ENCODE assay signal across 18 cellular contexts in genomic region chr22:38383417-38383816, GRCh38.
DNase-seq lines count a peak whose midpoint lies in the region; ATAC-seq and TF ChIP-seq lines count a peak whose summit lies in the region.
"Had no signal": no experiment of that assay in that cellular context is flagged by ENCODE, and none has a peak within 500 bp of the region (broad histone marks: within the 10 kb centered on the region; RNA-seq: fewer than 3 reads in every experiment).

No MANE protein-coding gene starts in this region.

- peaks cover 35% of the 10 kb centered on the region for H4K20me1 ChIP-seq in GM23338 (replicated peaks; ENCODE audit: insufficient read depth)

- H3K9me3 ChIP-seq in SK-N-MC (ENCODE audit: low read depth, low read length) = no peaks in the 10 kb centered on the region
- H3K9me3 ChIP-seq in HAP-1 = no peaks in the 10 kb centered on the region
- H3K9me3 ChIP-seq: BLaER1, Peyer's patch, SK-N-SH had no signal

- ATAC-seq in GM23338 (peak; percentile 54; the same call in 1 of the 3 replicates), memory B cell (ENCODE audit: low read depth) (no peak)
- no peak for ATAC-seq in stimulated activated naive B cell treated with anti-CD40 and anti-IgM and Interleukin-4, amounts not matched to agents 10 μg/mL and 1 μg/mL and 100 μg/mL, for 72 hours (replicated peaks)
- ATAC-seq: CD8-positive, alpha-beta T cell had no signal

- peak overlapping the region; percentile 42; the same call in 1 of the 3 replicates for H3K4me3 Mint-ChIP-seq in GM23338
- no peak overlapping the region for H3K4me3 Mint-ChIP-seq in memory B cell
- no peak overlapping the region for H3K4me3 Mint-ChIP-seq in stimulated activated naive B cell treated with anti-CD40 and anti-IgM and Interleukin-4, amounts not matched to agents 10 μg/mL and 1 μg/mL and 100 μg/mL, for 72 hours
- H3K4me3 Mint-ChIP-seq: CD8-positive, alpha-beta T cell had no signal

- no peak for TF ChIP-seq CTCF in GM23338 (conservative IDR thresholded peaks at IDR 0.05; ENCODE audit: low read depth in 2 of 2)

- DNase-seq in GM23338 (ENCODE audit: low spot score) (peak; percentile 25), SK-N-MC (ENCODE audit: low read depth, low spot score) (no peak), memory B cell (ENCODE audit: low spot score in 2 of 2) (no peak), HAP-1 (ENCODE audit: low spot score in 2 of 2) (no peak), NOMO-1 treated with DMSO at 0.1 percent for 48 hours (lab: John Stamatoyannopoulos, UW; ENCODE audit: unreplicated experiment) (no peak)
- no peak for DNase-seq in stimulated activated naive B cell treated with anti-CD40 and anti-IgM and Interleukin-4, amounts not matched to agents 10 μg/mL and 1 μg/mL and 100 μg/mL, for 72 hours
- no peak for DNase-seq in activated effector memory CD4-positive, alpha-beta T cell treated with Interleukin-2 at 50 U/mL for 16 hours
- DNase-seq: ACHN; CD8-positive, alpha-beta T cell; NCI-H1105; NCI-H1694; NCI-H2227 treated with DMSO at 0.1 percent for 48 hours; NCI-H524 treated with DMSO at 0.1 percent for 48 hours; Peyer's patch; Right ventricle myocardium superior; SK-N-SH; T-helper 1 cell had no signal

- H3K4me2 ChIP-seq in GM23338 = peak overlapping the region; percentile 64
- H3K4me2 ChIP-seq: BLaER1, SK-N-SH had no signal

- H3K4me3 ChIP-seq in GM23338 (no peak overlapping the region; the same call in 1 of the 2 replicates), SK-N-MC (no peak overlapping the region), HAP-1 (no peak overlapping the region)
- H3K4me3 ChIP-seq: BLaER1, Peyer's patch had no signal

- H2AFZ ChIP-seq in GM23338 = no peak overlapping the region

- H3K27ac Mint-ChIP-seq in GM23338 (no peak overlapping the region), memory B cell (peak overlapping the region; percentile 40)
- peak overlapping the region; percentile 28 for H3K27ac Mint-ChIP-seq in stimulated activated naive B cell treated with anti-CD40 and anti-IgM and Interleukin-4, amounts not matched to agents 10 μg/mL and 1 μg/mL and 100 μg/mL, for 72 hours
- H3K27ac Mint-ChIP-seq: CD8-positive, alpha-beta T cell had no signal

- H3K9me2 ChIP-seq in GM23338 (ENCODE audit: insufficient read depth) = no peaks in the 10 kb centered on the region
- H3K9me2 ChIP-seq: SK-N-SH had no signal

- H3K9me3 Mint-ChIP-seq in GM23338 (no peaks in the 10 kb centered on the region), memory B cell (no peaks in the 10 kb centered on the region)
- no peaks in the 10 kb centered on the region for H3K9me3 Mint-ChIP-seq in stimulated activated naive B cell treated with anti-CD40 and anti-IgM and Interleukin-4, amounts not matched to agents 10 μg/mL and 1 μg/mL and 100 μg/mL, for 72 hours
- H3K9me3 Mint-ChIP-seq: CD8-positive, alpha-beta T cell had no signal

- H3F3A ChIP-seq in GM23338 (replicated peaks; ENCODE audit: low read depth) = peaks cover 13% of the 10 kb centered on the region; the same call in 1 of the 2 replicates

- H3K79me2 ChIP-seq in GM23338 (replicated peaks; ENCODE audit: insufficient read depth) = peaks cover 82% of the 10 kb centered on the region

- H3K27ac ChIP-seq in GM23338 (ENCODE audit: low read depth) = peak overlapping the region; percentile 60
- peak overlapping the region; percentile 23; the same call in 1 of the 2 replicates for H3K27ac ChIP-seq in SK-N-MC
- H3K27ac ChIP-seq: BLaER1, Peyer's patch had no signal

- no peaks in the 10 kb centered on the region for H3K27me3 ChIP-seq in GM23338 (ENCODE audit: insufficient read depth)
- no peaks in the 10 kb centered on the region for H3K27me3 ChIP-seq in HAP-1 (ENCODE audit: low read depth)
- H3K27me3 ChIP-seq: BLaER1, Peyer's patch had no signal

- H3K36me3 ChIP-seq in GM23338 (ENCODE audit: insufficient read depth) = peaks cover 6% of the 10 kb centered on the region; the same call in 1 of the 2 replicates
- H3K36me3 ChIP-seq in SK-N-MC (ENCODE audit: insufficient read depth, low read length) = peaks cover 7% of the 10 kb centered on the region
- H3K36me3 ChIP-seq in HAP-1 (replicated peaks) = peaks cover 6% of the 10 kb centered on the region
- H3K36me3 ChIP-seq: BLaER1, Peyer's patch had no signal

- H3K4me1 ChIP-seq in GM23338 (ENCODE audit: insufficient read depth) (peaks cover 44% of the 10 kb centered on the region), HAP-1 (peaks cover 31% of the 10 kb centered on the region)
- H3K4me1 ChIP-seq: BLaER1, Peyer's patch had no signal

- H3K9ac ChIP-seq in SK-N-MC (ENCODE audit: insufficient read length) = peak overlapping the region; percentile 3
- H3K9ac ChIP-seq: BLaER1, SK-N-SH had no signal

- H3K36me3 Mint-ChIP-seq in GM23338 (ENCODE audit: low read depth) (peaks cover 30% of the 10 kb centered on the region), memory B cell (peaks cover 20% of the 10 kb centered on the region)
- H3K36me3 Mint-ChIP-seq in stimulated activated naive B cell treated with anti-CD40 and anti-IgM and Interleukin-4, amounts not matched to agents 10 μg/mL and 1 μg/mL and 100 μg/mL, for 72 hours = peaks cover 33 to 38% of the 10 kb centered on the region in 2 donors

- H3K4me1 Mint-ChIP-seq in GM23338 (peaks cover 36% of the 10 kb centered on the region), memory B cell (peaks cover 37% of the 10 kb centered on the region)
- H3K4me1 Mint-ChIP-seq in stimulated activated naive B cell treated with anti-CD40 and anti-IgM and Interleukin-4, amounts not matched to agents 10 μg/mL and 1 μg/mL and 100 μg/mL, for 72 hours = peaks cover 25 to 38% of the 10 kb centered on the region in 2 donors

- H3K27me3 Mint-ChIP-seq in GM23338 (ENCODE audit: insufficient read depth, low read depth, poor library complexity) (no peaks in the 10 kb centered on the region), memory B cell (no peaks in the 10 kb centered on the region)
- no peaks in the 10 kb centered on the region for H3K27me3 Mint-ChIP-seq in stimulated activated naive B cell treated with anti-CD40 and anti-IgM and Interleukin-4, amounts not matched to agents 10 μg/mL and 1 μg/mL and 100 μg/mL, for 72 hours

- in situ Hi-C loops in HAP-1 (cut with MboI; ENCODE audit: low sequenced_read_pairs) = no loop called here

TF ChIP-seq in GM23338, 12 proteins besides CTCF, POLR2A, EP300 and RAD21 (continues in another document):
- TF ChIP-seq STAT1 (IDR thresholded peaks at IDR 0.05; ENCODE audit: unreplicated experiment) = no peak
- no peak for TF ChIP-seq ETS1 (IDR thresholded peaks at IDR 0.05)
- TF ChIP-seq POLR2AphosphoS5 (IDR thresholded peaks at IDR 0.05; ENCODE audit: low read depth) = no peak
- TF ChIP-seq EZH2 (IDR thresholded peaks at IDR 0.05; ENCODE audit: low read depth, unreplicated experiment) = no peak
- TF ChIP-seq EZH2phosphoT487 (IDR thresholded peaks at IDR 0.05; ENCODE audit: unreplicated experiment) = no peak
- no peak for TF ChIP-seq ZNF331 (CRISPR knock-in tag; IDR thresholded peaks at IDR 0.05; ENCODE audit: low read depth)
